ENCODE assay signal across 22 cellular contexts in genomic region chr4:111040904-111041303, GRCh38.
A peak's percentile ranks its signal among the peaks of the same experiment; 100 is the strongest.
DNase-seq lines count a peak whose midpoint lies in the region; ATAC-seq and TF ChIP-seq lines count a peak whose summit lies in the region.
"Had no signal": no experiment of that assay in that cellular context is flagged by ENCODE, and none has a peak within 500 bp of the region (broad histone marks: within the 10 kb centered on the region; RNA-seq: fewer than 3 reads in every experiment).

No MANE protein-coding gene starts in this region.

- no peaks in the 10 kb centered on the region for H3K36me3 ChIP-seq in breast epithelium
- no peaks in the 10 kb centered on the region for H3K36me3 ChIP-seq in mesendoderm (ENCODE audit: control insufficient read depth, insufficient read depth, low read length)
- H3K36me3 ChIP-seq: BLaER1, MG63 had no signal

- H3K9me3 Mint-ChIP-seq in MCF 10A (ENCODE audit: unreplicated experiment) (no peaks in the 10 kb centered on the region), nephron progenitor cell (no peaks in the 10 kb centered on the region)
- no peaks in the 10 kb centered on the region for H3K9me3 Mint-ChIP-seq in activated CD4-positive, alpha-beta memory T cell treated with anti-CD3 and anti-CD28 coated beads, Interleukin-2, amount 10 ng/mL, durations not matched to agents 7 days and 5 days
- peaks cover 4% of the 10 kb centered on the region for H3K9me3 Mint-ChIP-seq in T-helper 2 cell treated with Interferon-gamma antibody and Interleukin-4, amounts not matched to agents 5 μg/mL and 100 μg/mL, for 36 hours

- no peak overlapping the region for H3K18ac ChIP-seq in mesendoderm (ENCODE audit: low read length)

- H3K27me3 Mint-ChIP-seq in MCF 10A (ENCODE audit: insufficient read depth, unreplicated experiment) (no peaks in the 10 kb centered on the region), nephron progenitor cell (ENCODE audit: low read depth, poor library complexity) (no peaks in the 10 kb centered on the region)
- no peaks in the 10 kb centered on the region for H3K27me3 Mint-ChIP-seq in activated CD4-positive, alpha-beta memory T cell treated with anti-CD3 and anti-CD28 coated beads, Interleukin-2, amount 10 ng/mL, durations not matched to agents 7 days and 5 days
- H3K27me3 Mint-ChIP-seq in T-helper 2 cell treated with Interferon-gamma antibody and Interleukin-4, amounts not matched to agents 5 μg/mL and 100 μg/mL, for 36 hours (ENCODE audit: low read depth): no peaks in the 10 kb centered on the region
- H3K27me3 Mint-ChIP-seq: CD4-positive, alpha-beta T cell had no signal

- CTCF ChIA-PET in MCF 10A (lab: Yijun Ruan, JAX): interaction anchor here (0.6 kb wide), 1 partner anchor 51 kb away, joined by 3 read pairs; no protein-coding TSS in a partner anchor
- CTCF ChIA-PET in activated CD4-positive, alpha-beta memory T cell treated with anti-CD3 and anti-CD28 coated beads, Interleukin-2, amount 10 ng/mL, durations not matched to agents 7 days and 5 days (lab: Charles Lee): no interaction called here

- no peak overlapping the region for H2AK5ac ChIP-seq in mesendoderm (ENCODE audit: low read length)

- TF ChIP-seq CTCF in MCF 10A (IDR thresholded peaks at IDR 0.05; ENCODE audit: unreplicated experiment) (no peak), breast epithelium (IDR thresholded peaks at IDR 0.05) (no peak), epithelial cell of esophagus (IDR thresholded peaks at IDR 0.05; ENCODE audit: insufficient read depth, low read depth, low read length, missing control alignments) (no peak), nephron progenitor cell (IDR thresholded peaks at IDR 0.05) (no peak)

- H3K27ac Mint-ChIP-seq in MCF 10A (ENCODE audit: low read depth, unreplicated experiment) (no peak overlapping the region), nephron progenitor cell (no peak overlapping the region)
- no peak overlapping the region for H3K27ac Mint-ChIP-seq in activated CD4-positive, alpha-beta memory T cell treated with anti-CD3 and anti-CD28 coated beads, Interleukin-2, amount 10 ng/mL, durations not matched to agents 7 days and 5 days
- H3K27ac Mint-ChIP-seq in T-helper 2 cell treated with Interferon-gamma antibody and Interleukin-4, amounts not matched to agents 5 μg/mL and 100 μg/mL, for 36 hours: no peak overlapping the region
- H3K27ac Mint-ChIP-seq: CD4-positive, alpha-beta T cell had no signal

- H3K27me3 ChIP-seq in breast epithelium (no peaks in the 10 kb centered on the region), mesendoderm (ENCODE audit: insufficient read depth, low read length, poor library complexity) (no peaks in the 10 kb centered on the region)
- H3K27me3 ChIP-seq: BLaER1, MG63 had no signal

- H2BK120ac ChIP-seq in mesendoderm (ENCODE audit: low read depth, low read length): no peak overlapping the region

- no peaks in the 10 kb centered on the region for H3K79me2 ChIP-seq in mesendoderm (ENCODE audit: control insufficient read depth, insufficient read depth, low read length)

- no peaks in the 10 kb centered on the region for H3K79me1 ChIP-seq in mesendoderm (ENCODE audit: low read length)

- no peak overlapping the region for H4K5ac ChIP-seq in mesendoderm (ENCODE audit: low read length)

- no peak overlapping the region for H3K27ac ChIP-seq in breast epithelium
- H3K27ac ChIP-seq in mesendoderm (ENCODE audit: low read depth, low read length): no peak overlapping the region
- H3K27ac ChIP-seq: 22Rv1, BLaER1 had no signal

- H2BK5ac ChIP-seq in mesendoderm (ENCODE audit: low read length): no peak overlapping the region

- no peak overlapping the region for H3K4me2 ChIP-seq in mesendoderm (ENCODE audit: low read length)
- H3K4me2 ChIP-seq: BLaER1, SK-N-SH had no signal

- H3K4me3 ChIP-seq in breast epithelium: no peak overlapping the region
- H3K4me3 ChIP-seq in epithelial cell of esophagus (ENCODE audit: low read length): no peak overlapping the region
- no peak overlapping the region for H3K4me3 ChIP-seq in mesendoderm (ENCODE audit: low read length)
- H3K4me3 ChIP-seq: BLaER1, MG63 had no signal

- no peak overlapping the region for H3K23ac ChIP-seq in mesendoderm (ENCODE audit: low read length)

- ATAC-seq in GM21528 (IDR thresholded peaks at IDR 0.05; ENCODE audit: low FRiP score, unreplicated experiment): no peak

- H4K8ac ChIP-seq in mesendoderm (ENCODE audit: low read depth, low read length): no peak overlapping the region

- H3K9ac ChIP-seq in mesendoderm (ENCODE audit: low read length): no peak overlapping the region
- H3K9ac ChIP-seq: BLaER1, SK-N-SH had no signal

- DNase-seq in MCF 10A (ENCODE audit: unreplicated experiment) (peak; percentile 17), breast epithelium (ENCODE audit: low spot score in 2 of 2) (no peak), epithelial cell of esophagus (ENCODE audit: low read depth) (peak; percentile 85), mesendoderm (peak; percentile 38), nephron progenitor cell (no peak)
- DNase-seq in activated CD4-positive, alpha-beta memory T cell treated with anti-CD3 and anti-CD28 coated beads, Interleukin-2, amount 10 ng/mL, durations not matched to agents 7 days and 5 days: no peak
- DNase-seq in T-helper 2 cell treated with Interferon-gamma antibody and Interleukin-4, amounts not matched to agents 5 μg/mL and 100 μg/mL, for 36 hours (ENCODE audit: low spot score): no peak
- DNase-seq: ACHN; CD4-positive, alpha-beta T cell; COR-L47; GF-D8; Karpas-422; MG63; NCI-H1417; NCI-H187; NCI-H446 treated with DMSO at 0.1 percent for 48 hours; NCI-H526 treated with DMSO at 0.1 percent for 48 hours; Right ventricle myocardium superior; SK-N-SH had no signal

- H3K4me1 ChIP-seq in breast epithelium (no peaks in the 10 kb centered on the region), mesendoderm (ENCODE audit: control insufficient read depth, low read depth, low read length) (no peaks in the 10 kb centered on the region)
- H3K4me1 ChIP-seq: BLaER1 had no signal

- BruUV-seq in MCF 10A (replicated peaks; lab: Mats Ljungman, UMichigan): no TSS peak

- TF ChIP-seq POLR2A in breast epithelium (IDR thresholded peaks at IDR 0.05): no peak

- H2BK15ac ChIP-seq in mesendoderm (replicated peaks; ENCODE audit: low read depth): no peak overlapping the region

- intact Hi-C loops in MCF 10A (cut with micrococcal nuclease) (no loop called here), breast epithelium (cut with DNase I; ENCODE audit: low total_unique reads) (no loop called here)

- no peak overlapping the region for H3K4ac ChIP-seq in mesendoderm (ENCODE audit: low read depth, low read length)

- no peak overlapping the region for H3K56ac ChIP-seq in mesendoderm (ENCODE audit: low read length)

- H3K4me3 Mint-ChIP-seq in MCF 10A (ENCODE audit: unreplicated experiment): no peak overlapping the region
- no peak overlapping the region for H3K4me3 Mint-ChIP-seq in nephron progenitor cell
- H3K4me3 Mint-ChIP-seq in activated CD4-positive, alpha-beta memory T cell treated with anti-CD3 and anti-CD28 coated beads, Interleukin-2, amount 10 ng/mL, durations not matched to agents 7 days and 5 days: no peak overlapping the region
- H3K4me3 Mint-ChIP-seq in T-helper 2 cell treated with Interferon-gamma antibody and Interleukin-4, amounts not matched to agents 5 μg/mL and 100 μg/mL, for 36 hours: no peak overlapping the region
- H3K4me3 Mint-ChIP-seq: CD4-positive, alpha-beta T cell had no signal

- peaks cover 7% of the 10 kb centered on the region for H3K36me3 Mint-ChIP-seq in MCF 10A (ENCODE audit: insufficient read depth, unreplicated experiment)
- H3K36me3 Mint-ChIP-seq in nephron progenitor cell (ENCODE audit: low read depth): no peaks in the 10 kb centered on the region
- H3K36me3 Mint-ChIP-seq in activated CD4-positive, alpha-beta memory T cell treated with anti-CD3 and anti-CD28 coated beads, Interleukin-2, amount 10 ng/mL, durations not matched to agents 7 days and 5 days (ENCODE audit: low read depth): no peaks in the 10 kb centered on the region
- no peaks in the 10 kb centered on the region for H3K36me3 Mint-ChIP-seq in T-helper 2 cell treated with Interferon-gamma antibody and Interleukin-4, amounts not matched to agents 5 μg/mL and 100 μg/mL, for 36 hours (ENCODE audit: low read depth)

- POLR2A ChIA-PET in MCF 10A (lab: Yijun Ruan, JAX): no interaction called here
- POLR2A ChIA-PET in activated CD4-positive, alpha-beta memory T cell treated with anti-CD3 and anti-CD28 coated beads, Interleukin-2, amount 10 ng/mL, durations not matched to agents 7 days and 5 days (lab: Charles Lee): no interaction called here

- no peaks in the 10 kb centered on the region for H3K4me1 Mint-ChIP-seq in MCF 10A (ENCODE audit: insufficient read depth, unreplicated experiment)
- H3K4me1 Mint-ChIP-seq in nephron progenitor cell: peaks cover 24% of the 10 kb centered on the region
- no peaks in the 10 kb centered on the region for H3K4me1 Mint-ChIP-seq in activated CD4-positive, alpha-beta memory T cell treated with anti-CD3 and anti-CD28 coated beads, Interleukin-2, amount 10 ng/mL, durations not matched to agents 7 days and 5 days
- H3K4me1 Mint-ChIP-seq in T-helper 2 cell treated with Interferon-gamma antibody and Interleukin-4, amounts not matched to agents 5 μg/mL and 100 μg/mL, for 36 hours (ENCODE audit: low read depth): no peaks in the 10 kb centered on the region

- H3K9me3 ChIP-seq in breast epithelium: no peaks in the 10 kb centered on the region
- H3K9me3 ChIP-seq: BLaER1, MG63, SK-N-SH had no signal

Comparison
In these comparisons a context has a peak if more than half of its experiments do, and no peak if none do; other contexts are left out.
1. DNase-seq: peak in MCF 10A (single experiment), epithelial cell of esophagus (single experiment) and mesendoderm (single experiment); none in breast epithelium (0 of 2), nephron progenitor cell (single experiment), activated CD4-positive, alpha-beta memory T cell treated with anti-CD3 and anti-CD28 coated beads, Interleukin-2, amount 10 ng/mL, durations not matched to agents 7 days and 5 days (single experiment) and T-helper 2 cell treated with Interferon-gamma antibody and Interleukin-4, amounts not matched to agents 5 μg/mL and 100 μg/mL, for 36 hours (single experiment).